In genomic region chr1:201320168-201320842, GRCh38 we compare ENCODE assay signal across 17 cellular contexts. TPM values are rescaled to one million over a fixed set of nuclear protein-coding genes. Genes with fewer than 3 reads are reported as not detected.
"Had no signal": no experiment of that assay in that cellular context is flagged by ENCODE, and none has a peak within 500 bp of the region (broad histone marks: within the 10 kb centered on the region; RNA-seq: fewer than 3 reads in every experiment).

No MANE protein-coding gene starts in this region.

- H3K9me3 ChIP-seq: colonic mucosa, heart left ventricle, neutrophil, right atrium auricular region, transverse colon had no signal

- H3K27me3 ChIP-seq: cardiac muscle cell, colonic mucosa, heart left ventricle, neutrophil, right atrium auricular region, transverse colon had no signal

- H3K27ac ChIP-seq: cardiac muscle cell, colonic mucosa, heart left ventricle, neutrophil, right atrium auricular region, transverse colon had no signal

- DNase-seq: activated B cell treated with CpG ODN at 0.5 μM for 24 hours; activated CD4-positive, alpha-beta T cell treated with anti-CD3 and anti-CD28 coated beads, Interleukin-2, amount 10 ng/mL, durations not matched to agents 7 days and 5 days; activated CD8-positive, alpha-beta memory T cell treated with anti-CD3 and anti-CD28 coated beads for 24 hours; activated naive CD4-positive, alpha-beta T cell treated with anti-CD3 and anti-CD28 coated beads for 36 hours; colonic mucosa; effector CD4-positive, alpha-beta T cell; foreskin melanocyte; heart left ventricle; transverse colon had no signal

- H3K4me3 ChIP-seq: cardiac muscle cell, colonic mucosa, heart left ventricle, right atrium auricular region, smooth muscle cell, transverse colon had no signal

- H3K36me3 ChIP-seq: cardiac muscle cell, colonic mucosa, heart left ventricle, neutrophil, right atrium auricular region, transverse colon had no signal

- H3K4me1 ChIP-seq: colonic mucosa, heart left ventricle, right atrium auricular region, transverse colon had no signal

RNA-seq across cellular contexts. Expression of gene PKP1, which starts 37.0 kb away (rescaled TPM):
- total RNA-seq: activated B cell treated with CpG ODN at 0.5 μM for 24 hours; activated CD4-positive, alpha-beta T cell treated with anti-CD3 and anti-CD28 coated beads, Interleukin-2, amount 10 ng/mL, durations not matched to agents 7 days and 5 days; activated naive CD4-positive, alpha-beta T cell treated with anti-CD3 and anti-CD28 coated beads for 36 hours; endothelial cell of umbilical vein; liver had no signal
- polyA plus RNA-seq: cardiac muscle cell had no signal

RNA-seq across cellular contexts. Expression of gene TNNT2, which starts 57.2 kb away (rescaled TPM):
- total RNA-seq: activated B cell treated with CpG ODN at 0.5 μM for 24 hours; activated CD4-positive, alpha-beta T cell treated with anti-CD3 and anti-CD28 coated beads, Interleukin-2, amount 10 ng/mL, durations not matched to agents 7 days and 5 days; activated naive CD4-positive, alpha-beta T cell treated with anti-CD3 and anti-CD28 coated beads for 36 hours; endothelial cell of umbilical vein; mesenteric fat pad; subcutaneous adipose tissue had no signal
- polyA plus RNA-seq: endothelial cell of umbilical vein had no signal
